In genomic region chr3:71226565-71227281, GRCh38 we compare ENCODE assay signal across 10 cellular contexts.
DNase-seq lines count a peak whose midpoint lies in the region; ATAC-seq, FAIRE-seq and TF ChIP-seq lines count a peak whose summit lies in the region.
"Had no signal": no experiment of that assay in that cellular context is flagged by ENCODE, and none has a peak within 500 bp of the region (broad histone marks: within the 10 kb centered on the region; RNA-seq: fewer than 3 reads in every experiment).

No MANE protein-coding gene starts in this region.

- TF ChIP-seq CTCF in progenitor cell of endocrine pancreas (IDR thresholded peaks at IDR 0.05; ENCODE audit: unreplicated experiment) (no peak), WERI-Rb-1 (IDR thresholded peaks at IDR 0.05; ENCODE audit: low read depth, low read length) (no peak)

- intact Hi-C loops in dendritic cell treated with granulocyte-macrophage colony-stimulating factor and Interleukin-4, amounts not matched to agents 40 ng/mL and 50 ng/mL, for 4 days (cut with micrococcal nuclease), result no loop called here
- intact Hi-C loops in aorta (cut with DNase I), result loop anchor here in 1 of 2 donors (5.0 kb wide), 1 partner anchor 54 kb away; no protein-coding TSS in a partner anchor

- 6 to 9% methylated on average over 23 of the region's 23 CpGs for WGBS in aorta, 2 donors

- peak; percentile 84 for FAIRE-seq in GM18507 (lab: Jason Lieb, UNC)

- no peaks in the 10 kb centered on the region for H3K27me3 Mint-ChIP-seq in dendritic cell treated with granulocyte-macrophage colony-stimulating factor and Interleukin-4, amounts not matched to agents 40 ng/mL and 50 ng/mL, for 4 days
- H3K27me3 Mint-ChIP-seq in progenitor cell of endocrine pancreas, result no peaks in the 10 kb centered on the region

- H3K4me3 Mint-ChIP-seq in dendritic cell treated with granulocyte-macrophage colony-stimulating factor and Interleukin-4, amounts not matched to agents 40 ng/mL and 50 ng/mL, for 4 days, result peak overlapping the region; percentile 31
- no peak overlapping the region for H3K4me3 Mint-ChIP-seq in progenitor cell of endocrine pancreas (ENCODE audit: low read depth)

- H3K36me3 Mint-ChIP-seq in dendritic cell treated with granulocyte-macrophage colony-stimulating factor and Interleukin-4, amounts not matched to agents 40 ng/mL and 50 ng/mL, for 4 days (ENCODE audit: low read depth), result no peaks in the 10 kb centered on the region
- H3K36me3 Mint-ChIP-seq in progenitor cell of endocrine pancreas (ENCODE audit: insufficient read depth), result peaks cover 11% of the 10 kb centered on the region

- ATAC-seq in HG02885 (IDR thresholded peaks at IDR 0.05; ENCODE audit: poor library complexity, unreplicated experiment) (peak; percentile 91), aorta (ENCODE audit: low FRiP score) (peak; percentile 63)

- H3K27ac ChIP-seq in aorta (ENCODE audit: low read depth in 1 of 2, low read length in 2 of 2) (peak overlapping the region; percentile 80 to 83), WERI-Rb-1 (no peak overlapping the region)
- H3K27ac ChIP-seq: KMS-11 had no signal

- H3K9me3 ChIP-seq in aorta (ENCODE audit: control insufficient read depth, low read length) (no peaks in the 10 kb centered on the region), WERI-Rb-1 (ENCODE audit: severe bottlenecking) (no peaks in the 10 kb centered on the region)
- H3K9me3 ChIP-seq: ovary had no signal

- H3K27me3 ChIP-seq in aorta (ENCODE audit: control insufficient read depth in 1 of 2, insufficient read depth in 2 of 2, low read length in 1 of 2) (no peaks in the 10 kb centered on the region), WERI-Rb-1 (ENCODE audit: insufficient read depth, low read depth, severe bottlenecking) (no peaks in the 10 kb centered on the region)
- H3K27me3 ChIP-seq: ovary had no signal

- H3K9me3 Mint-ChIP-seq in dendritic cell treated with granulocyte-macrophage colony-stimulating factor and Interleukin-4, amounts not matched to agents 40 ng/mL and 50 ng/mL, for 4 days, result no peaks in the 10 kb centered on the region
- peaks cover 6% of the 10 kb centered on the region for H3K9me3 Mint-ChIP-seq in progenitor cell of endocrine pancreas (ENCODE audit: low read depth)

- peaks cover 3 to 9% of the 10 kb centered on the region in 2 donors for H3K4me1 ChIP-seq in aorta (ENCODE audit: control insufficient read depth in 1 of 2, insufficient read depth in 2 of 2, low read length in 2 of 2)

- H3K4me3 ChIP-seq in aorta (ENCODE audit: low read length in 2 of 2) (no peak overlapping the region), WERI-Rb-1 (ENCODE audit: low read depth, low read length) (no peak overlapping the region)
- H3K4me3 ChIP-seq: ovary had no signal

- DNase-seq in GM18507 (ENCODE audit: extremely low spot score, insufficient read length, low read depth) (peak; percentile 38), progenitor cell of endocrine pancreas (ENCODE audit: low spot score, unreplicated experiment) (no peak), aorta (peak; percentile 78 to 83), SHP77 treated with DMSO at 0.1 percent for 48 hours (lab: John Stamatoyannopoulos, UW) (no peak), WERI-Rb-1 (no peak)
- DNase-seq in activated CD4-positive, CD25-positive, alpha-beta regulatory T cell treated with anti-CD3 and anti-CD28 coated beads, Interleukin-2, amount 50 U/mL, for 16 hours (ENCODE audit: low read depth, low spot score), result peak; percentile 76

- peaks cover 18% of the 10 kb centered on the region for H3K4me1 Mint-ChIP-seq in dendritic cell treated with granulocyte-macrophage colony-stimulating factor and Interleukin-4, amounts not matched to agents 40 ng/mL and 50 ng/mL, for 4 days (ENCODE audit: low read depth)
- H3K4me1 Mint-ChIP-seq in progenitor cell of endocrine pancreas (ENCODE audit: low read depth), result peaks cover 50% of the 10 kb centered on the region

- no peaks in the 10 kb centered on the region for H3K36me3 ChIP-seq in aorta (ENCODE audit: control insufficient read depth in 1 of 2, insufficient read depth in 2 of 2, low read length in 1 of 2)
- H3K36me3 ChIP-seq in WERI-Rb-1, result no peaks in the 10 kb centered on the region
- H3K36me3 ChIP-seq: ovary had no signal

- peak overlapping the region; percentile 52 for H3K27ac Mint-ChIP-seq in dendritic cell treated with granulocyte-macrophage colony-stimulating factor and Interleukin-4, amounts not matched to agents 40 ng/mL and 50 ng/mL, for 4 days
- H3K27ac Mint-ChIP-seq in progenitor cell of endocrine pancreas, result peak overlapping the region; percentile 21

Comparison
In these comparisons a context has a peak if more than half of its experiments do, and no peak if none do; other contexts are left out.
1. DNase-seq: peak in GM18507 (single experiment), activated CD4-positive, CD25-positive, alpha-beta regulatory T cell treated with anti-CD3 and anti-CD28 coated beads, Interleukin-2, amount 50 U/mL, for 16 hours (single experiment) and aorta (2 of 2); none in progenitor cell of endocrine pancreas (single experiment), SHP77 treated with DMSO at 0.1 percent for 48 hours (single experiment) and WERI-Rb-1 (single experiment).